In genomic region chr16:20765732-20766131, GRCh38 we compare ENCODE assay signal across 31 cellular contexts.
"Had no signal": no experiment of that assay in that cellular context is flagged by ENCODE, and none has a peak within 500 bp of the region (broad histone marks: within the 10 kb centered on the region; RNA-seq: fewer than 3 reads in every experiment).

No MANE protein-coding gene starts in this region.

- H3K9me3 Mint-ChIP-seq: natural killer cell, type B pancreatic cell had no signal

- H3K36me3 Mint-ChIP-seq: natural killer cell, neural progenitor cell, type B pancreatic cell had no signal

- ATAC-seq: natural killer cell; psoas muscle; right cardiac atrium; sciatic nerve; stimulated activated memory B cell treated with anti-CD40 and anti-IgM and Interleukin-4, amounts not matched to agents 10 μg/mL and 1 μg/mL and 100 μg/mL, for 72 hours; stimulated activated naive CD8-positive, alpha-beta T cell treated with anti-CD3 and anti-CD28 coated beads, Interleukin-15, amount 100 ng/mL, for 72 hours; stimulated activated naive CD8-positive, alpha-beta T cell treated with anti-CD3 and anti-CD28 coated beads, Interleukin-15, Interleukin-2, amounts not matched to agents 100 U/mL and 50 U/mL, for 24 hours; upper lobe of right lung had no signal

- H3K27ac Mint-ChIP-seq: natural killer cell; neural progenitor cell; progenitor cell of endocrine pancreas; stimulated activated memory B cell treated with anti-CD40 and anti-IgM and Interleukin-4, amounts not matched to agents 10 μg/mL and 1 μg/mL and 100 μg/mL, for 72 hours had no signal

- H3K36me3 ChIP-seq: neural progenitor cell, ovary, spleen, suprapubic skin, tibial artery, transverse colon, upper lobe of right lung, uterus had no signal

- H3K4me3 Mint-ChIP-seq: natural killer cell; neural progenitor cell; stimulated activated memory B cell treated with anti-CD40 and anti-IgM and Interleukin-4, amounts not matched to agents 10 μg/mL and 1 μg/mL and 100 μg/mL, for 72 hours; type B pancreatic cell had no signal

- H2AFZ ChIP-seq: neural progenitor cell, parathyroid adenoma had no signal

- H3K9me3 ChIP-seq: ovary, psoas muscle, suprapubic skin, testis, tibial artery, transverse colon, upper lobe of right lung, uterus had no signal

- H3K4me3 ChIP-seq: neural progenitor cell, ovary, psoas muscle, skin epidermis, smooth muscle cell, spleen, suprapubic skin, testis, tibial artery, transverse colon, uterus had no signal

- H3K9ac ChIP-seq: neural progenitor cell, parathyroid adenoma had no signal

- H3K79me2 ChIP-seq: parathyroid adenoma had no signal

- H3K27me3 Mint-ChIP-seq: progenitor cell of endocrine pancreas; stimulated activated memory B cell treated with anti-CD40 and anti-IgM and Interleukin-4, amounts not matched to agents 10 μg/mL and 1 μg/mL and 100 μg/mL, for 72 hours; stimulated activated naive CD8-positive, alpha-beta T cell treated with anti-CD3 and anti-CD28 coated beads, Interleukin-15, amount 100 ng/mL, for 72 hours; type B pancreatic cell had no signal

- DNase-seq: natural killer cell; occipital lobe; ovary; posterior cingulate gyrus; psoas muscle; right cardiac atrium; spleen; stimulated activated CD4-positive, alpha-beta T cell treated with anti-CD3 and anti-CD28 coated beads, Interleukin-12 subunit alpha, Interleukin-12 subunit beta, amount 100 ng/mL, for 4 hours; stimulated activated CD4-positive, alpha-beta T cell treated with anti-CD3 and anti-CD28 coated beads, Interleukin-1b, Interleukin-23, amount 100 ng/mL, for 48 hours; stimulated activated CD4-positive, alpha-beta T cell treated with anti-CD3 and anti-CD28 coated beads, Interleukin-4, amount 100 ng/mL, for 1 hour; stimulated activated CD4-positive, alpha-beta T cell treated with anti-CD3 and anti-CD28 coated beads, Interleukin-4, amount 100 ng/mL, for 4 hours; stimulated activated CD8-positive, alpha-beta memory T cell treated with anti-CD3 and anti-CD28 coated beads, Interleukin-4, amount 100 ng/mL, for 48 hours; stimulated activated naive CD4-positive, alpha-beta T cell; stimulated activated naive CD8-positive, alpha-beta T cell treated with anti-CD3 and anti-CD28 coated beads, Interleukin-15, amount 100 ng/mL, for 72 hours; stimulated activated naive CD8-positive, alpha-beta T cell treated with anti-CD3 and anti-CD28 coated beads, Interleukin-15, Interleukin-2, amounts not matched to agents 100 U/mL and 50 U/mL, for 24 hours; substantia nigra; testis; tibial artery; transverse colon; upper lobe of right lung; uterus had no signal

- H3K4me2 ChIP-seq: neural progenitor cell, smooth muscle cell had no signal

- H3K27ac ChIP-seq: neural progenitor cell, ovary, parathyroid adenoma, psoas muscle, skin epidermis, spleen, suprapubic skin, testis, tibial artery, upper lobe of right lung, uterus had no signal

- H3K4me1 Mint-ChIP-seq: nephron had no signal

- H3K4me1 ChIP-seq: neural progenitor cell, parathyroid adenoma, psoas muscle, testis, tibial artery, uterus had no signal

- H3K27me3 ChIP-seq: neural progenitor cell, ovary, spleen, suprapubic skin, testis, tibial artery, transverse colon, upper lobe of right lung, uterus had no signal
